In the genomic region with DNA sequence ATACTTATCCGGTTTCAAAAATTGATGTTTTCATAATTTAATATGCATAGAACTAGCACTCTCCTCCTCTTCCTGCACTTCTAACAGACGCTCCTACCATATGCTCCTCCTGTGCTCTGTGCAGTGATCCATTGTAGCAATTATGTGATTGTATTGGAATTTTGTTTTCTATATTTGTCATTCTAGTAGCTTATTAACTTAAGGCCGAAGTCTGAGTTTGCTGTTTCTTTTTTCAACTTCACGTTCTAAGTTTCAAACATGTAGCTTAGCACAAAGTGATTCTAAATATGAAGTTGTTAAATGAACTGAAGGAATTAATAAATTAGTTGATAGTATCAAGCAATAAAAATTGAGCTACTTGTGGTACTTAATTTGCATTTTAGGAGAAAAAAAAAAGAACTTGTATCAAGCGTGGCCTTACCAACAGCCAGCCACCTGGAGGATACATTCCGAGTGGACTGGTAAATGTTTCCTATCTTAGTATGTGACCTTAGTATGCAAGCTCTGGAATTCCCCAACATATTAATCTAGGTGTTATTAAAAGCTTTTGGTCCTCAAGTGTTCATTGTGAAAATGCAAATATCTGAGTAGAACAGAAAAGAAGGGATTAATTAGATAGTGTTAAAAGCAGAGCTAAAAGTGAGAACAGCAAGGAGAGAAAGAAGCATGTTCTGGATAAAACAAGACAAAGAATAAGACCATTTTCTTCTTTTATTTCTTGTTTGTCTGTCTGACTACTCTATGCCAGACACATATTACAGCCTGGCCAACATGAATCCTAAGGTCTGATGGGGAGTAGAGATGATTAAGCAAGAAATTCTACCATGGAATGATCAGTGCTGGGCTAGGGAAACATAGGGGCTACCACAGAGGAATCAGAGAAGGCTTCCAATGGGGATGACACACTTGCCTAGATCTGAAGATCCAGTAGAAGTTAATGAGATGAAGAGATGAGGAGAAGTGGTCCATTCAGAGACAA, we compare ENCODE assay signal across 1 cellular context.
TF ChIP-seq lines count a peak whose summit lies in the region.

No MANE protein-coding gene starts in this region.

TF ChIP-seq in HepG2, 621 proteins besides CTCF, POLR2A, EP300 and RAD21 (continued from another document):
- TF ChIP-seq, protein P1, sequence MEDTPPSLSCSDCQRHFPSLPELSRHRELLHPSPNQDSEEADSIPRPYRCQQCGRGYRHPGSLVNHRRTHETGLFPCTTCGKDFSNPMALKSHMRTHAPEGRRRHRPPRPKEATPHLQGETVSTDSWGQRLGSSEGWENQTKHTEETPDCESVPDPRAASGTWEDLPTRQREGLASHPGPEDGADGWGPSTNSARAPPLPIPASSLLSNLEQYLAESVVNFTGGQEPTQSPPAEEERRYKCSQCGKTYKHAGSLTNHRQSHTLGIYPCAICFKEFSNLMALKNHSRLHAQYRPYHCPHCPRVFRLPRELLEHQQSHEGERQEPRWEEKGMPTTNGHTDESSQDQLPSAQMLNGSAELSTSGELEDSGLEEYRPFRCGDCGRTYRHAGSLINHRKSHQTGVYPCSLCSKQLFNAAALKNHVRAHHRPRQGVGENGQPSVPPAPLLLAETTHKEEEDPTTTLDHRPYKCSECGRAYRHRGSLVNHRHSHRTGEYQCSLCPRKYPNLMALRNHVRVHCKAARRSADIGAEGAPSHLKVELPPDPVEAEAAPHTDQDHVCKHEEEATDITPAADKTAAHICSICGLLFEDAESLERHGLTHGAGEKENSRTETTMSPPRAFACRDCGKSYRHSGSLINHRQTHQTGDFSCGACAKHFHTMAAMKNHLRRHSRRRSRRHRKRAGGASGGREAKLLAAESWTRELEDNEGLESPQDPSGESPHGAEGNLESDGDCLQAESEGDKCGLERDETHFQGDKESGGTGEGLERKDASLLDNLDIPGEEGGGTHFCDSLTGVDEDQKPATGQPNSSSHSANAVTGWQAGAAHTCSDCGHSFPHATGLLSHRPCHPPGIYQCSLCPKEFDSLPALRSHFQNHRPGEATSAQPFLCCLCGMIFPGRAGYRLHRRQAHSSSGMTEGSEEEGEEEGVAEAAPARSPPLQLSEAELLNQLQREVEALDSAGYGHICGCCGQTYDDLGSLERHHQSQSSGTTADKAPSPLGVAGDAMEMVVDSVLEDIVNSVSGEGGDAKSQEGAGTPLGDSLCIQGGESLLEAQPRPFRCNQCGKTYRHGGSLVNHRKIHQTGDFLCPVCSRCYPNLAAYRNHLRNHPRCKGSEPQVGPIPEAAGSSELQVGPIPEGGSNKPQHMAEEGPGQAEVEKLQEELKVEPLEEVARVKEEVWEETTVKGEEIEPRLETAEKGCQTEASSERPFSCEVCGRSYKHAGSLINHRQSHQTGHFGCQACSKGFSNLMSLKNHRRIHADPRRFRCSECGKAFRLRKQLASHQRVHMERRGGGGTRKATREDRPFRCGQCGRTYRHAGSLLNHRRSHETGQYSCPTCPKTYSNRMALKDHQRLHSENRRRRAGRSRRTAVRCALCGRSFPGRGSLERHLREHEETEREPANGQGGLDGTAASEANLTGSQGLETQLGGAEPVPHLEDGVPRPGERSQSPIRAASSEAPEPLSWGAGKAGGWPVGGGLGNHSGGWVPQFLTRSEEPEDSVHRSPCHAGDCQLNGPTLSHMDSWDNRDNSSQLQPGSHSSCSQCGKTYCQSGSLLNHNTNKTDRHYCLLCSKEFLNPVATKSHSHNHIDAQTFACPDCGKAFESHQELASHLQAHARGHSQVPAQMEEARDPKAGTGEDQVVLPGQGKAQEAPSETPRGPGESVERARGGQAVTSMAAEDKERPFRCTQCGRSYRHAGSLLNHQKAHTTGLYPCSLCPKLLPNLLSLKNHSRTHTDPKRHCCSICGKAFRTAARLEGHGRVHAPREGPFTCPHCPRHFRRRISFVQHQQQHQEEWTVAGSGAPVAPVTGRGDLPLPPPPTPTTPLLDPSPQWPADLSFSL (CRISPR knock-in tag; IDR thresholded peaks at IDR 0.05) = no peak
